ENCODE assay signal across 33 cellular contexts in the genomic region with DNA sequence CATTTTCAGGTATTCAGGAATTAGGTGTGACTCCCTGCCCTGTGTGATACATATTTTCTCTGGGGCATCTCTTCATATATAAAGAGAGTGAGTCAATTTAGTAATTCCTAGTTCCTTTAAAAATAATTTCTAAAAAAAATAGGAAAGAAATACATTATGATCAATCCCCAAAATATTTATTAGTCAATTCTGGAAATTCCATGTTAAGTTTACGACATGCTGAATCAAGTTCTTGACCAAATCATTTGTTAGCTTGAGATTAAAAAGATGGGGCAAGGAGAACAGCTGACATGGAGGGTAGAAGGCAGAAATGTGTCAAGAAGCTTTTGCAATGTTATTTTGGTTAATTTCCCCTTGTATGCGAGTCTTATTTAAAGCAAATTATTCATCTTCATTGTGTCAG. TPM values are rescaled to one million over a fixed set of nuclear protein-coding genes. Genes with fewer than 3 reads are reported as not detected.
DNase-seq lines count a peak whose midpoint lies in the region; ATAC-seq, FAIRE-seq and TF ChIP-seq lines count a peak whose summit lies in the region.
"Had no signal": no experiment of that assay in that cellular context is flagged by ENCODE, and none has a peak within 500 bp of the region (broad histone marks: within the 10 kb centered on the region; RNA-seq: fewer than 3 reads in every experiment).

No MANE protein-coding gene starts in this region.

- no peak overlapping the region for H3K4me3 ChIP-seq in mesodermal cell (ENCODE audit: extremely low read depth, insufficient read depth, low read length, poor library complexity, severe bottlenecking)
- H3K4me3 ChIP-seq: hepatocyte, left lung, testis had no signal

- DNase-seq in D721Med (ENCODE audit: insufficient read length, low spot score): no peak
- peak; percentile 68 for DNase-seq in LHCN-M2 (ENCODE audit: low read depth)
- DNase-seq in epithelial cell of prostate (ENCODE audit: low read depth, low spot score): peak; percentile 66
- no peak for DNase-seq in T-helper 1 cell
- no peak for DNase-seq in NCI-H1930 (lab: John Stamatoyannopoulos, UW)
- DNase-seq: ACHN; activated CD4-positive, alpha-beta T cell treated with anti-CD3 and anti-CD28 coated beads for 48 hours; activated naive CD4-positive, alpha-beta T cell treated with anti-CD3 and anti-CD28 coated beads for 36 hours; activated T-cell treated with anti-CD3 and anti-CD28 coated beads, Interleukin-2, amount 50 U/mL, for 4 hours; amygdala; Calu3; caudate nucleus; dermis blood vessel endothelial cell; KBM-7; left lung; midbrain; MV-4-11; natural killer cell; NCI-H1694 treated with DMSO at 0.1 percent for 48 hours; NCI-H526 treated with DMSO at 0.1 percent for 48 hours; stimulated activated CD4-positive, alpha-beta T cell treated with anti-CD3 and anti-CD28 coated beads, Interleukin-12 subunit alpha, Interleukin-12 subunit beta, amount 100 ng/mL, for 4 hours; stimulated activated CD4-positive, alpha-beta T cell treated with anti-CD3 and anti-CD28 coated beads, Interleukin-4, amount 100 ng/mL, for 4 hours; stimulated activated naive CD4-positive, alpha-beta T cell; testis had no signal

- peak overlapping the region; percentile 86 for H3K27ac ChIP-seq in epithelial cell of prostate
- H3K27ac ChIP-seq in mesodermal cell (ENCODE audit: low read depth, low read length, severe bottlenecking): peak overlapping the region; percentile 19
- H3K27ac ChIP-seq: C4-2B, hepatocyte, left lung, testis had no signal

- ATAC-seq in HG03354 (IDR thresholded peaks at IDR 0.05; ENCODE audit: poor library complexity, severe bottlenecking, unreplicated experiment): no peak
- ATAC-seq in GM18907 (IDR thresholded peaks at IDR 0.05; ENCODE audit: unreplicated experiment): no peak
- ATAC-seq: activated T-cell treated with anti-CD3 and anti-CD28 coated beads, Interleukin-2, amount 50 U/mL, for 4 hours; left lung; natural killer cell had no signal

- 100% methylated on average over 1 of the region's 2 CpGs for WGBS in mesodermal cell (ENCODE audit: insufficient coverage in 2 of 2), 2 experiments

- peaks cover 13% of the 10 kb centered on the region for H3K4me1 ChIP-seq in mesodermal cell (ENCODE audit: control insufficient read depth, insufficient read depth, low read length, poor library complexity, severe bottlenecking)
- H3K4me1 ChIP-seq: left lung, testis had no signal

- no peaks in the 10 kb centered on the region for H3K36me3 ChIP-seq in mesodermal cell (ENCODE audit: control insufficient read depth, insufficient read depth, low read length)
- H3K36me3 ChIP-seq: left lung had no signal

- FAIRE-seq in D721Med (lab: Jason Lieb, UNC): peak; percentile 6
- FAIRE-seq: frontal cortex, RCC 7860, urothelium cell line had no signal

- no peak for TF ChIP-seq CTCF in D721Med (IDR thresholded peaks at IDR 0.05; ENCODE audit: insufficient read depth, missing control alignments)

- H3K9me3 ChIP-seq in mesodermal cell (ENCODE audit: control insufficient read depth, low read length): no peaks in the 10 kb centered on the region
- H3K9me3 ChIP-seq: left lung, testis had no signal

RNA-seq across cellular contexts. Expression of gene PRDM1, which starts 22.7 kb away (rescaled TPM):
- 0.98 and 2.4 TPM in 2 replicates for total RNA-seq in LHCN-M2 (2014; rRNA removed)
- polyA plus RNA-seq in LHCN-M2 (2012): 0.44 TPM
- polyA plus RNA-seq in mesodermal cell (2013, experiment 1 of 2): 12.6 TPM
- polyA plus RNA-seq in mesodermal cell (2013, experiment 2 of 2): 9.9 TPM
- total RNA-seq: osteocyte had no signal

Comparison
In these comparisons a context has a peak if more than half of its experiments do, and no peak if none do; other contexts are left out.
1. DNase-seq: peak in LHCN-M2 (single experiment) and epithelial cell of prostate (single experiment); none in D721Med (single experiment), T-helper 1 cell (0 of 5) and NCI-H1930 (0 of 2).